Comparison of ENCODE assay signal across 18 cellular contexts in genomic region chr3:54212723-54213122, GRCh38.
DNase-seq lines count a peak whose midpoint lies in the region; ATAC-seq, FAIRE-seq and TF ChIP-seq lines count a peak whose summit lies in the region.
"Had no signal": no experiment of that assay in that cellular context is flagged by ENCODE, and none has a peak within 500 bp of the region (broad histone marks: within the 10 kb centered on the region; RNA-seq: fewer than 3 reads in every experiment).

No MANE protein-coding gene starts in this region.

- no peak overlapping the region for H3K23ac ChIP-seq in H1 (ENCODE audit: insufficient read length)

- no peak overlapping the region for H4K91ac ChIP-seq in H1 (replicated peaks; ENCODE audit: insufficient read length, low read length)

- H3K27me3 ChIP-seq in H1 (replicated peaks in 1 of 4; ENCODE audit: control insufficient read depth in 3 of 4, extremely low read depth in 1 of 4, insufficient read depth in 3 of 4, low read length in 3 of 4) (no peaks in the 10 kb centered on the region), vagina (no peaks in the 10 kb centered on the region), PC-9 (ENCODE audit: insufficient read depth, low read depth) (peaks cover 13% of the 10 kb centered on the region; the same call in 1 of the 2 replicates)

- H3K9me3 ChIP-seq in H1 (ENCODE audit: insufficient read depth in 2 of 2, low read depth in 1 of 2, low read length in 1 of 2) (peaks cover 0 to 4% of the 10 kb centered on the region in 2 experiments; a peak in 1 of 4 replicates), vagina (no peaks in the 10 kb centered on the region), PC-9 (ENCODE audit: insufficient read depth, low read depth) (no peaks in the 10 kb centered on the region)

- no peak for FAIRE-seq in H1 (lab: Jason Lieb, UNC)
- FAIRE-seq: GM12891, GM18507 had no signal

- no peak overlapping the region for H3K4me3 Mint-ChIP-seq in T-helper 2 cell treated with Interferon-gamma antibody and Interleukin-4, amounts not matched to agents 5 μg/mL and 100 μg/mL, for 36 hours
- H3K4me3 Mint-ChIP-seq in activated CD4-positive, alpha-beta T cell treated with anti-CD3 and anti-CD28 coated beads for 36 hours: no peak overlapping the region
- H3K4me3 Mint-ChIP-seq: CD4-positive, alpha-beta memory T cell had no signal

- no peak overlapping the region for H2BK12ac ChIP-seq in H1 (ENCODE audit: low read depth, low read length)

- H3K4me1 ChIP-seq in H1 (replicated peaks in 1 of 4; ENCODE audit: control insufficient read depth in 3 of 4, insufficient read depth in 4 of 4, low read length in 3 of 4) (no peaks in the 10 kb centered on the region), vagina (peaks cover 3% of the 10 kb centered on the region), PC-9 (replicated peaks; ENCODE audit: insufficient read depth) (no peaks in the 10 kb centered on the region)

- no peak overlapping the region for H2BK5ac ChIP-seq in H1 (ENCODE audit: low read depth, low read length)

- H3K27ac Mint-ChIP-seq in T-helper 2 cell treated with Interferon-gamma antibody and Interleukin-4, amounts not matched to agents 5 μg/mL and 100 μg/mL, for 36 hours: no peak overlapping the region
- no peak overlapping the region for H3K27ac Mint-ChIP-seq in activated CD4-positive, alpha-beta T cell treated with anti-CD3 and anti-CD28 coated beads for 36 hours
- H3K27ac Mint-ChIP-seq: CD4-positive, alpha-beta memory T cell had no signal

- H4K20me1 ChIP-seq in H1 (replicated peaks in 1 of 2; ENCODE audit: control insufficient read depth in 1 of 2, insufficient read depth in 2 of 2, low read length in 2 of 2) (no peaks in the 10 kb centered on the region), PC-9 (ENCODE audit: insufficient read depth) (no peaks in the 10 kb centered on the region)

- H3K27me3 Mint-ChIP-seq in T-helper 2 cell treated with Interferon-gamma antibody and Interleukin-4, amounts not matched to agents 5 μg/mL and 100 μg/mL, for 36 hours (ENCODE audit: low read depth): no peaks in the 10 kb centered on the region
- H3K27me3 Mint-ChIP-seq in activated CD4-positive, alpha-beta T cell treated with anti-CD3 and anti-CD28 coated beads for 36 hours: no peaks in the 10 kb centered on the region

- H3K27ac ChIP-seq in H1 (ENCODE audit: low read depth, low read length) (no peak overlapping the region), vagina (no peak overlapping the region), PC-9 (no peak overlapping the region)

- TF ChIP-seq RAD21 in H1 (IDR thresholded peaks at IDR 0.05 in 1 of 2, conservative IDR thresholded peaks at IDR 0.05 in 1 of 2; ENCODE audit: low read depth in 2 of 2, low read length in 2 of 2): no peak

- intact Hi-C loops in vagina (cut with DNase I) (no loop called here), PC-9 (cut with micrococcal nuclease; ENCODE audit: unreplicated experiment) (no loop called here)
- intact Hi-C loops in activated CD4-positive, alpha-beta T cell treated with anti-CD3 and anti-CD28 coated beads for 36 hours (cut with DNase I, micrococcal nuclease): no loop called here

- no peak overlapping the region for H4K5ac ChIP-seq in H1 (ENCODE audit: insufficient read length, low read depth, low read length)

- no peak for TF ChIP-seq POLR2A in H1 (IDR thresholded peaks at IDR 0.05; ENCODE audit: control extremely low read depth in 1 of 2, low read depth in 2 of 2, low read length in 2 of 2)
- TF ChIP-seq POLR2A in vagina (IDR thresholded peaks at IDR 0.05): no peak

- WGBS in H1 (ENCODE audit: extremely low coverage in 1 of 2, insufficient coverage in 1 of 2, insufficient read length in 1 of 2, insufficient replicate concordance in 2 of 2, low coverage in 1 of 2, low lambda C conversion rate in 2 of 2, missing lambda C conversion rate in 1 of 2), 2 experiments: 100% methylated on average over 1 of the region's 1 CpG; no CpG with 5 or more reads in 1 of the 2 experiments

- no peak overlapping the region for H3K4me3 ChIP-seq in H1 (ENCODE audit: extremely low read depth in 1 of 4, insufficient read depth in 2 of 4, low read depth in 3 of 4, low read length in 4 of 4)
- H3K4me3 ChIP-seq in vagina: no peak overlapping the region
- H3K4me3 ChIP-seq in PC-9: no peak overlapping the region

- H2AFZ ChIP-seq in H1 (ENCODE audit: low read length): no peak overlapping the region
- H2AFZ ChIP-seq in PC-9: no peak overlapping the region

- H4K8ac ChIP-seq in H1 (ENCODE audit: extremely low read depth, insufficient read depth, low read length): no peak overlapping the region

- H3K4me2 ChIP-seq in H1 (ENCODE audit: insufficient read depth in 1 of 2, low read depth in 2 of 2, low read length in 2 of 2): no peak overlapping the region
- H3K4me2 ChIP-seq in PC-9: no peak overlapping the region

- H2BK15ac ChIP-seq in H1 (ENCODE audit: low read length): no peak overlapping the region

- TF ChIP-seq CTCF in H1 (IDR thresholded peaks at IDR 0.05; ENCODE audit: control extremely low read depth in 1 of 3, insufficient read depth in 1 of 3, low read depth in 1 of 3, low read length in 3 of 3) (no peak), vagina (IDR thresholded peaks at IDR 0.05) (no peak), PC-9 (conservative IDR thresholded peaks at IDR 0.05) (no peak)

- CTCF ChIA-PET in H1 (lab: Charles Lee; ENCODE audit: partially characterized antibody) (no interaction called here), PC-9 (lab: Charles Lee) (no interaction called here)
- CTCF ChIA-PET in activated CD4-positive, alpha-beta T cell treated with anti-CD3 and anti-CD28 coated beads for 36 hours (lab: Charles Lee): no interaction called here

- no peak overlapping the region for H2BK120ac ChIP-seq in H1 (replicated peaks; ENCODE audit: low read depth, low read length)

- H3K79me2 ChIP-seq in H1 (ENCODE audit: control insufficient read depth in 1 of 2, insufficient read depth in 2 of 2, low read length in 2 of 2) (no peaks in the 10 kb centered on the region), PC-9 (ENCODE audit: low read depth) (no peaks in the 10 kb centered on the region)

- no peak for ATAC-seq in activated CD4-positive, alpha-beta T cell treated with anti-CD3 and anti-CD28 coated beads for 36 hours

- DNase-seq in H1 (ENCODE audit: low read depth in 1 of 2, low spot score in 2 of 2) (no peak), kidney tubule cell (ENCODE audit: low spot score) (peak; percentile 40), vagina (ENCODE audit: extremely low spot score in 2 of 2) (peak; percentile 11 to 49), PC-9 (no peak)
- no peak for DNase-seq in T-helper 2 cell treated with Interferon-gamma antibody and Interleukin-4, amounts not matched to agents 5 μg/mL and 100 μg/mL, for 36 hours (ENCODE audit: low spot score)
- no peak for DNase-seq in activated CD4-positive, alpha-beta T cell treated with anti-CD3 and anti-CD28 coated beads for 36 hours
- DNase-seq: C1 segment of cervical spinal cord; Calu3; CD4-positive, alpha-beta memory T cell; COR-L47; DMS53; DMS79 treated with DMSO at 0.1 percent for 48 hours; GF-D8; GOT3; H7; HCEC 1CT had no signal

- H3K56ac ChIP-seq in H1 (replicated peaks; ENCODE audit: insufficient read length, low read depth, low read length): no peak overlapping the region

- no peak overlapping the region for H3K9ac ChIP-seq in H1 (replicated peaks in 1 of 4; ENCODE audit: extremely low read depth in 1 of 4, low read depth in 3 of 4, low read length in 3 of 4)

- H3K4ac ChIP-seq in H1 (replicated peaks; ENCODE audit: insufficient read length, low read depth, low read length): no peak overlapping the region

- no peaks in the 10 kb centered on the region for H3K36me3 Mint-ChIP-seq in T-helper 2 cell treated with Interferon-gamma antibody and Interleukin-4, amounts not matched to agents 5 μg/mL and 100 μg/mL, for 36 hours (ENCODE audit: low read depth)
- H3K36me3 Mint-ChIP-seq in activated CD4-positive, alpha-beta T cell treated with anti-CD3 and anti-CD28 coated beads for 36 hours (ENCODE audit: low read depth): no peaks in the 10 kb centered on the region
- H3K36me3 Mint-ChIP-seq: CD4-positive, alpha-beta memory T cell had no signal

- no peak overlapping the region for H2BK20ac ChIP-seq in H1 (ENCODE audit: low read length)

- TF ChIP-seq EP300 in H1 (IDR thresholded peaks at IDR 0.05; ENCODE audit: borderline replicate concordance in 1 of 2, low read depth in 2 of 2, low read length in 2 of 2): no peak

- no peaks in the 10 kb centered on the region for H3K23me2 ChIP-seq in H1 (ENCODE audit: low read depth, low read length)

- POLR2A ChIA-PET in H1 (lab: Charles Lee; ENCODE audit: partially characterized antibody) (no interaction called here), PC-9 (lab: Charles Lee; ENCODE audit: unreplicated experiment) (no interaction called here)
- POLR2A ChIA-PET in activated CD4-positive, alpha-beta T cell treated with anti-CD3 and anti-CD28 coated beads for 36 hours (lab: Charles Lee): no interaction called here

- no peak overlapping the region for H3K14ac ChIP-seq in H1 (ENCODE audit: insufficient read length)

- no peak overlapping the region for H3K18ac ChIP-seq in H1 (ENCODE audit: extremely low read depth, low read length)

- no peak overlapping the region for H2AK5ac ChIP-seq in H1 (ENCODE audit: low read depth, low read length)

- H3K9me3 Mint-ChIP-seq in T-helper 2 cell treated with Interferon-gamma antibody and Interleukin-4, amounts not matched to agents 5 μg/mL and 100 μg/mL, for 36 hours: no peaks in the 10 kb centered on the region
- H3K9me3 Mint-ChIP-seq in activated CD4-positive, alpha-beta T cell treated with anti-CD3 and anti-CD28 coated beads for 36 hours (ENCODE audit: low read depth): peaks cover 15% of the 10 kb centered on the region

- no peaks in the 10 kb centered on the region for H3F3A ChIP-seq in PC-9 (ENCODE audit: insufficient read depth, low read depth)

- no peaks in the 10 kb centered on the region for H3K4me1 Mint-ChIP-seq in T-helper 2 cell treated with Interferon-gamma antibody and Interleukin-4, amounts not matched to agents 5 μg/mL and 100 μg/mL, for 36 hours (ENCODE audit: low read depth)
- no peaks in the 10 kb centered on the region for H3K4me1 Mint-ChIP-seq in activated CD4-positive, alpha-beta T cell treated with anti-CD3 and anti-CD28 coated beads for 36 hours
- H3K4me1 Mint-ChIP-seq: CD4-positive, alpha-beta memory T cell had no signal

- no peaks in the 10 kb centered on the region for H3K9me2 ChIP-seq in PC-9 (ENCODE audit: insufficient read depth)

- no peaks in the 10 kb centered on the region for H3K79me1 ChIP-seq in H1 (ENCODE audit: low read depth, low read length)

- BruUV-seq in PC-9 (replicated peaks; lab: Mats Ljungman, UMichigan): no TSS peak

- H3K36me3 ChIP-seq in H1 (ENCODE audit: control insufficient read depth in 2 of 4, insufficient read depth in 4 of 4, low read length in 3 of 4) (no peaks in the 10 kb centered on the region), vagina (no peaks in the 10 kb centered on the region), PC-9 (ENCODE audit: low read depth) (no peaks in the 10 kb centered on the region)

TF ChIP-seq in H1, 55 proteins besides CTCF, POLR2A, EP300 and RAD21:
- TF ChIP-seq TEAD4 (IDR thresholded peaks at IDR 0.05; ENCODE audit: low read depth, low read length) (peak; percentile 66; the same call in 1 of the 2 replicates), TAF1 (IDR thresholded peaks at IDR 0.05; ENCODE audit: low read depth, low read length) (no peak)
TF ChIP-seq in H1: peak in this region for 1.

Comparison
In these comparisons a context has a peak if more than half of its experiments do, and no peak if none do; other contexts are left out.
1. DNase-seq: peak in kidney tubule cell (single experiment) and vagina (2 of 2); none in H1 (0 of 2), T-helper 2 cell treated with Interferon-gamma antibody and Interleukin-4, amounts not matched to agents 5 μg/mL and 100 μg/mL, for 36 hours (single experiment), PC-9 (0 of 2) and activated CD4-positive, alpha-beta T cell treated with anti-CD3 and anti-CD28 coated beads for 36 hours (single experiment).